Comparison of ENCODE assay signal across 1 cellular context in genomic region chr14:68950111-68950510, GRCh38.
TF ChIP-seq lines count a peak whose summit lies in the region.

No MANE protein-coding gene starts in this region.

TF ChIP-seq in GM23338, 12 proteins besides CTCF, POLR2A, EP300 and RAD21 (continued from another document):
- TF ChIP-seq ZNF462 (CRISPR knock-in tag; IDR thresholded peaks at IDR 0.05): no peak
- no peak for TF ChIP-seq ZNF331 (CRISPR knock-in tag; IDR thresholded peaks at IDR 0.05; ENCODE audit: low read depth)
